13 cellular contexts compared by ENCODE assay signal in the genomic region with DNA sequence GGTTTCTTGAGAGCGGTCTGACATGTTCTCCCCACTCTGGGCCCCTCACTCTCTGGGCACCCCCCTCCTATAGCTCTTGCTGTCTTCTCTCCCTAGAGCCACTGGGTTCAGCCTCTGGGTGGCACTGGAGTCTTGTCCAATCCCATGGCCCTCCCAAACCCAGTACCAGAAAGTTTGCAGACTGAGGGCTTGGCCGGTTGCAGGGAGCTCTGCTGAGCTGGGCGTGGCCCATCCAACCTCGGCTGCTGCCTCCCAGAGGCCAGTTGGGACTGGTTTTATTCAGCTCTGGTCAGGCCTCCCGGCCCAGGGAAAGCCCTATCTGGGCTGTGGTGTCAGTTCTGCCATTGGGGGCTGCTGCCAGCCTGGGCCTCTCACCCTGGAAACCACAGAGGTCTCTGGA. TPM values are rescaled to one million over a fixed set of nuclear protein-coding genes. Genes with fewer than 3 reads are reported as not detected.
A peak's percentile ranks its signal among the peaks of the same experiment; 100 is the strongest.
DNase-seq lines count a peak whose midpoint lies in the region; ATAC-seq and TF ChIP-seq lines count a peak whose summit lies in the region.
"Had no signal": no experiment of that assay in that cellular context is flagged by ENCODE, and none has a peak within 500 bp of the region (broad histone marks: within the 10 kb centered on the region; RNA-seq: fewer than 3 reads in every experiment).

No MANE protein-coding gene starts in this region.

- H3K4me1 ChIP-seq in foreskin keratinocyte (no peaks in the 10 kb centered on the region), skeletal muscle satellite cell (ENCODE audit: control insufficient read depth, insufficient read depth, low read length) (no peaks in the 10 kb centered on the region)
- H3K4me1 ChIP-seq: parathyroid adenoma had no signal

- ATAC-seq in activated CD8-positive, alpha-beta T cell treated with anti-CD3 and anti-CD28 coated beads for 36 hours, result peak; percentile 34
- no peak for ATAC-seq in activated CD8-positive, alpha-beta T cell treated with anti-CD3 and anti-CD28 coated beads, Interleukin-2, amount 10 ng/mL, durations not matched to agents 7 days and 5 days
- ATAC-seq in SK-N-SH treated with all-trans-retinoic acid at 6 μM for 48 hours (peak; percentile 63), foreskin keratinocyte (peak; percentile 49), HG03432 (IDR thresholded peaks at IDR 0.05; ENCODE audit: unreplicated experiment) (no peak), GM21447 (IDR thresholded peaks at IDR 0.05; ENCODE audit: unreplicated experiment) (no peak), HG03354 (IDR thresholded peaks at IDR 0.05; ENCODE audit: poor library complexity, severe bottlenecking, unreplicated experiment) (no peak)

- no peaks in the 10 kb centered on the region for H3K27me3 Mint-ChIP-seq in activated CD8-positive, alpha-beta T cell treated with anti-CD3 and anti-CD28 coated beads for 36 hours
- peaks cover 3% of the 10 kb centered on the region for H3K27me3 Mint-ChIP-seq in activated CD8-positive, alpha-beta T cell treated with anti-CD3 and anti-CD28 coated beads, Interleukin-2, amount 10 ng/mL, durations not matched to agents 7 days and 5 days (ENCODE audit: low read depth)

- intact Hi-C loops in activated CD8-positive, alpha-beta T cell treated with anti-CD3 and anti-CD28 coated beads for 36 hours (cut with micrococcal nuclease), result no loop called here

- no peak overlapping the region for H3K27ac ChIP-seq in foreskin keratinocyte
- H3K27ac ChIP-seq: parathyroid adenoma, suprapubic skin had no signal

- DNase-seq in activated CD8-positive, alpha-beta T cell treated with anti-CD3 and anti-CD28 coated beads for 36 hours, result peak; percentile 13
- no peak for DNase-seq in activated CD8-positive, alpha-beta T cell treated with anti-CD3 and anti-CD28 coated beads, Interleukin-2, amount 10 ng/mL, durations not matched to agents 7 days and 5 days
- DNase-seq in foreskin keratinocyte, result peak in 1 of 2 donors; percentile 23
- DNase-seq: activated CD4-positive, CD25-positive, alpha-beta regulatory T cell treated with anti-CD3 and anti-CD28 coated beads, Interleukin-2, amount 50 U/mL, for 72 hours; CD4-positive, CD25-positive, alpha-beta regulatory T cell; effector memory CD4-positive, alpha-beta T cell had no signal

- CTCF ChIA-PET in activated CD8-positive, alpha-beta T cell treated with anti-CD3 and anti-CD28 coated beads for 36 hours (lab: Charles Lee), result no interaction called here
- CTCF ChIA-PET in activated CD8-positive, alpha-beta T cell treated with anti-CD3 and anti-CD28 coated beads, Interleukin-2, amount 10 ng/mL, durations not matched to agents 7 days and 5 days (lab: Charles Lee), result no interaction called here

- POLR2A ChIA-PET in activated CD8-positive, alpha-beta T cell treated with anti-CD3 and anti-CD28 coated beads for 36 hours (lab: Charles Lee), result no interaction called here
- POLR2A ChIA-PET in activated CD8-positive, alpha-beta T cell treated with anti-CD3 and anti-CD28 coated beads, Interleukin-2, amount 10 ng/mL, durations not matched to agents 7 days and 5 days (lab: Charles Lee), result no interaction called here

- H3K9me3 Mint-ChIP-seq in activated CD8-positive, alpha-beta T cell treated with anti-CD3 and anti-CD28 coated beads for 36 hours, result no peaks in the 10 kb centered on the region
- H3K9me3 Mint-ChIP-seq in activated CD8-positive, alpha-beta T cell treated with anti-CD3 and anti-CD28 coated beads, Interleukin-2, amount 10 ng/mL, durations not matched to agents 7 days and 5 days (ENCODE audit: insufficient read depth), result no peaks in the 10 kb centered on the region

- peaks cover 2% of the 10 kb centered on the region for H3K4me1 Mint-ChIP-seq in activated CD8-positive, alpha-beta T cell treated with anti-CD3 and anti-CD28 coated beads for 36 hours (ENCODE audit: low read depth)
- peaks cover 7% of the 10 kb centered on the region for H3K4me1 Mint-ChIP-seq in activated CD8-positive, alpha-beta T cell treated with anti-CD3 and anti-CD28 coated beads, Interleukin-2, amount 10 ng/mL, durations not matched to agents 7 days and 5 days (ENCODE audit: low read depth)

- no peak overlapping the region for H3K27ac Mint-ChIP-seq in activated CD8-positive, alpha-beta T cell treated with anti-CD3 and anti-CD28 coated beads for 36 hours
- H3K27ac Mint-ChIP-seq in activated CD8-positive, alpha-beta T cell treated with anti-CD3 and anti-CD28 coated beads, Interleukin-2, amount 10 ng/mL, durations not matched to agents 7 days and 5 days, result no peak overlapping the region

- H3K4me2 ChIP-seq in skeletal muscle satellite cell (ENCODE audit: low read length), result no peak overlapping the region

- peaks cover 83% of the 10 kb centered on the region for H3K36me3 ChIP-seq in skeletal muscle satellite cell (ENCODE audit: insufficient read depth, low read length)
- H3K36me3 ChIP-seq: suprapubic skin had no signal

- peak overlapping the region; percentile 64 for H3K9ac ChIP-seq in skeletal muscle satellite cell (ENCODE audit: low read depth, low read length)
- H3K9ac ChIP-seq: parathyroid adenoma had no signal

- no peak overlapping the region for H3K4me3 ChIP-seq in skeletal muscle satellite cell (ENCODE audit: low read length)
- H3K4me3 ChIP-seq: suprapubic skin had no signal

- H3K9me3 ChIP-seq in skeletal muscle satellite cell (replicated peaks; ENCODE audit: low read length), result no peaks in the 10 kb centered on the region
- H3K9me3 ChIP-seq: suprapubic skin had no signal

- TF ChIP-seq CTCF in activated CD8-positive, alpha-beta T cell treated with anti-CD3 and anti-CD28 coated beads for 36 hours (IDR thresholded peaks at IDR 0.05), result no peak
- peak; percentile 44 for TF ChIP-seq CTCF in foreskin keratinocyte (conservative IDR thresholded peaks at IDR 0.05)

- H3K27me3 ChIP-seq in foreskin keratinocyte, result no peaks in the 10 kb centered on the region
- H3K27me3 ChIP-seq in skeletal muscle satellite cell (ENCODE audit: control insufficient read depth, insufficient read depth, low read length), result no peaks in the 10 kb centered on the region
- H3K27me3 ChIP-seq: suprapubic skin had no signal

- no peak overlapping the region for H3K4me3 Mint-ChIP-seq in activated CD8-positive, alpha-beta T cell treated with anti-CD3 and anti-CD28 coated beads for 36 hours
- H3K4me3 Mint-ChIP-seq in activated CD8-positive, alpha-beta T cell treated with anti-CD3 and anti-CD28 coated beads, Interleukin-2, amount 10 ng/mL, durations not matched to agents 7 days and 5 days, result no peak overlapping the region
- H3K4me3 Mint-ChIP-seq: CD4-positive, CD25-positive, alpha-beta regulatory T cell had no signal

- H3K36me3 Mint-ChIP-seq in activated CD8-positive, alpha-beta T cell treated with anti-CD3 and anti-CD28 coated beads for 36 hours (ENCODE audit: low read depth), result no peaks in the 10 kb centered on the region
- H3K36me3 Mint-ChIP-seq in activated CD8-positive, alpha-beta T cell treated with anti-CD3 and anti-CD28 coated beads, Interleukin-2, amount 10 ng/mL, durations not matched to agents 7 days and 5 days (ENCODE audit: low read depth), result no peaks in the 10 kb centered on the region
- H3K36me3 Mint-ChIP-seq: CD4-positive, CD25-positive, alpha-beta regulatory T cell had no signal

TF ChIP-seq in SK-N-SH treated with all-trans-retinoic acid at 6 μM for 48 hours, 23 proteins besides CTCF, POLR2A, EP300 and RAD21:
- TF ChIP-seq GLIS3 (CRISPR knock-in tag; IDR thresholded peaks at IDR 0.05), result no peak

RNA-seq across cellular contexts. Expression of gene ISCA2, which starts 37.9 kb away (rescaled TPM):
- 10 to 100 TPM; 29.1 to 31.7 TPM for total RNA-seq in activated CD8-positive, alpha-beta T cell treated with anti-CD3 and anti-CD28 coated beads for 36 hours
- total RNA-seq in activated CD8-positive, alpha-beta T cell treated with anti-CD3 and anti-CD28 coated beads, Interleukin-2, amount 10 ng/mL, durations not matched to agents 7 days and 5 days, result 10 to 100 TPM; 34.5 to 37.8 TPM
- total RNA-seq in foreskin keratinocyte, result 29.5 and 31.2 TPM in 2 replicates
- polyA plus RNA-seq in foreskin keratinocyte, result 53.1 and 56.8 TPM in 2 replicates
- total RNA-seq in skeletal muscle satellite cell (2012; rRNA removed), result 10.9 and 20.1 TPM in 2 replicates

RNA-seq across cellular contexts. Expression of gene NPC2, which starts 38.4 kb away (rescaled TPM):
- 10 to 100 TPM; 19.1 to 21.0 TPM for total RNA-seq in activated CD8-positive, alpha-beta T cell treated with anti-CD3 and anti-CD28 coated beads for 36 hours
- 10 to 100 TPM; 31.4 to 32.2 TPM for total RNA-seq in activated CD8-positive, alpha-beta T cell treated with anti-CD3 and anti-CD28 coated beads, Interleukin-2, amount 10 ng/mL, durations not matched to agents 7 days and 5 days
- 335 and 340 TPM in 2 replicates for total RNA-seq in foreskin keratinocyte
- polyA plus RNA-seq in foreskin keratinocyte, result 432 and 436 TPM in 2 replicates
- total RNA-seq in skeletal muscle satellite cell (2012; rRNA removed), result 112 and 157 TPM in 2 replicates

Comparison
In these comparisons a context has a peak if more than half of its experiments do, and no peak if none do; other contexts are left out.
1. ATAC-seq: peak in activated CD8-positive, alpha-beta T cell treated with anti-CD3 and anti-CD28 coated beads for 36 hours (single experiment), SK-N-SH treated with all-trans-retinoic acid at 6 μM for 48 hours (single experiment) and foreskin keratinocyte (single experiment); none in activated CD8-positive, alpha-beta T cell treated with anti-CD3 and anti-CD28 coated beads, Interleukin-2, amount 10 ng/mL, durations not matched to agents 7 days and 5 days (single experiment), HG03432 (single experiment), GM21447 (single experiment) and HG03354 (single experiment).
2. RNA of gene NPC2, which starts 38.4 kb away (total RNA-seq): 335 to 340 TPM in foreskin keratinocyte; 31.4 to 32.2 TPM in activated CD8-positive, alpha-beta T cell treated with anti-CD3 and anti-CD28 coated beads, Interleukin-2, amount 10 ng/mL, durations not matched to agents 7 days and 5 days and 19.1 to 21.0 TPM in activated CD8-positive, alpha-beta T cell treated with anti-CD3 and anti-CD28 coated beads for 36 hours; every median in the first group is over 10 times any median in the second.